19 cellular contexts compared by ENCODE assay signal in the genomic region with DNA sequence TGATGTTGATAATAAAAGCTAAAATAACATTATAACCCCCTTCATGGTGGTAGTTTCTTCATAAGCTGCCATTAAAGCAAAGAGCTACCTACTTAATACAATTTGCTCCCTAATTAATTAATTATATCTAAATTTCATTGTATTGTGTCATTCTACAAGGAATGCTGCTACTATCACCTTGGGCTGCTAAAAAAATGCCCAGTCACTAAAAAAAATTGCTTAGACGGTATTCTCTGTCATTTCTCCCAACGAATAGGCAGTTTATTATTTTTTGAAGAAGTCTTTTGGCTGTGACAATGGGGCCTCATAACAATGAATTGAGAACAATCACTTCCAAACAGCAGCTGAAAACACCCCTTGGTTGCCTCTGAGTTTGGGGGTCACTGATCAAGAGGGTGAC. TPM values are rescaled to one million over a fixed set of nuclear protein-coding genes. Genes with fewer than 3 reads are reported as not detected.
DNase-seq lines count a peak whose midpoint lies in the region; ATAC-seq, FAIRE-seq and TF ChIP-seq lines count a peak whose summit lies in the region.
"Had no signal": no experiment of that assay in that cellular context is flagged by ENCODE, and none has a peak within 500 bp of the region (broad histone marks: within the 10 kb centered on the region; RNA-seq: fewer than 3 reads in every experiment).

No MANE protein-coding gene starts in this region.

- TF ChIP-seq EP300 in A549 (IDR thresholded peaks at IDR 0.05) (no peak), H1 (IDR thresholded peaks at IDR 0.05; ENCODE audit: borderline replicate concordance in 1 of 2, low read depth in 2 of 2, low read length in 2 of 2) (no peak)

- H3K4me2 ChIP-seq in A549 (no peak overlapping the region), H1 (ENCODE audit: insufficient read depth in 1 of 2, low read depth in 2 of 2, low read length in 2 of 2) (no peak overlapping the region), mesendoderm (ENCODE audit: low read length) (no peak overlapping the region)
- H3K4me2 ChIP-seq: GM23338 had no signal

- no peaks in the 10 kb centered on the region for H3K9me3 ChIP-seq in A549
- peaks cover 7% of the 10 kb centered on the region for H3K9me3 ChIP-seq in HUES6 (ENCODE audit: control insufficient read depth, insufficient read depth, low read depth, low read length)
- no peaks in the 10 kb centered on the region for H3K9me3 ChIP-seq in H1 (ENCODE audit: insufficient read depth in 2 of 2, low read depth in 1 of 2, low read length in 1 of 2)
- H3K9me3 ChIP-seq in body of pancreas = no peaks in the 10 kb centered on the region
- H3K9me3 ChIP-seq: HAP-1 had no signal

- CTCF ChIA-PET in A549 (lab: Yijun Ruan, JAX) = no interaction called here
- CTCF ChIA-PET in H1 (lab: Charles Lee; ENCODE audit: partially characterized antibody) = interaction anchor here (0.9 kb wide), 1 partner anchor 13 kb away, joined by 3 read pairs; no protein-coding TSS in a partner anchor

- H2BK120ac ChIP-seq in H1 (replicated peaks; ENCODE audit: low read depth, low read length) (no peak overlapping the region), mesendoderm (ENCODE audit: low read depth, low read length) (no peak overlapping the region)

- no peak overlapping the region for H2BK5ac ChIP-seq in H1 (ENCODE audit: low read depth, low read length)
- H2BK5ac ChIP-seq in mesendoderm (ENCODE audit: low read length) = no peak overlapping the region

- no peak overlapping the region for H4K8ac ChIP-seq in H1 (ENCODE audit: extremely low read depth, insufficient read depth, low read length)
- no peak overlapping the region for H4K8ac ChIP-seq in mesendoderm (ENCODE audit: low read depth, low read length)

- H3K79me1 ChIP-seq in H1 (ENCODE audit: low read depth, low read length) = peaks cover 10% of the 10 kb centered on the region
- H3K79me1 ChIP-seq in mesendoderm (ENCODE audit: low read length) = peaks cover 10% of the 10 kb centered on the region

- H3K18ac ChIP-seq in H1 (ENCODE audit: extremely low read depth, low read length) (no peak overlapping the region), mesendoderm (ENCODE audit: low read length) (no peak overlapping the region)

- H3K36me3 ChIP-seq in HUES6 (ENCODE audit: control insufficient read depth, insufficient read depth, low read length) = no peaks in the 10 kb centered on the region
- H3K36me3 ChIP-seq in H1 (ENCODE audit: control insufficient read depth in 2 of 4, insufficient read depth in 4 of 4, low read length in 3 of 4) = no peaks in the 10 kb centered on the region
- no peaks in the 10 kb centered on the region for H3K36me3 ChIP-seq in mesendoderm (ENCODE audit: control insufficient read depth, insufficient read depth, low read length)
- H3K36me3 ChIP-seq in body of pancreas (replicated peaks in 1 of 2; ENCODE audit: insufficient read depth in 1 of 2, low read depth in 2 of 2) = no peaks in the 10 kb centered on the region
- H3K36me3 ChIP-seq: HAP-1 had no signal

- intact Hi-C loops in body of pancreas (cut with DNase I) = loop anchor here (10.0 kb wide), 1 partner anchor 54 kb away; no protein-coding TSS in a partner anchor

- H2BK15ac ChIP-seq in H1 (ENCODE audit: low read length) = no peak overlapping the region
- H2BK15ac ChIP-seq in mesendoderm (replicated peaks; ENCODE audit: low read depth) = no peak overlapping the region

- H3K9ac ChIP-seq in HUES6 (ENCODE audit: low read length) (no peak overlapping the region), H1 (replicated peaks in 1 of 4; ENCODE audit: extremely low read depth in 1 of 4, low read depth in 3 of 4, low read length in 3 of 4) (no peak overlapping the region), mesendoderm (ENCODE audit: low read length) (no peak overlapping the region)
- H3K9ac ChIP-seq: BLaER1 treated with 17β-estradiol and CSF1 and Interleukin-3, amounts not matched to agents 10 nM and 100 nM had no signal

- H3K27ac ChIP-seq in A549 = no peak overlapping the region
- 0 out of 2 replicates have a peak overlapping the region, but pooled peaks have one; percentile 1 for H3K27ac ChIP-seq in HUES6 (ENCODE audit: low read depth, low read length)
- peak overlapping the region; percentile 65; the same call in 1 of the 2 replicates for H3K27ac ChIP-seq in H1 (ENCODE audit: low read depth, low read length)
- H3K27ac ChIP-seq in mesendoderm (ENCODE audit: low read depth, low read length) = no peak overlapping the region
- peak overlapping the region in 2 of 4 donors; percentile 10 to 30 for H3K27ac ChIP-seq in body of pancreas

- TF ChIP-seq CTCF in A549 (IDR thresholded peaks at IDR 0.05) = no peak
- TF ChIP-seq CTCF in H1 (IDR thresholded peaks at IDR 0.05; ENCODE audit: control extremely low read depth in 1 of 3, insufficient read depth in 1 of 3, low read depth in 1 of 3, low read length in 3 of 3) = no peak
- TF ChIP-seq CTCF in body of pancreas (IDR thresholded peaks at IDR 0.05) = no peak

- H3K4ac ChIP-seq in H1 (replicated peaks; ENCODE audit: insufficient read length, low read depth, low read length) (no peak overlapping the region), mesendoderm (ENCODE audit: low read depth, low read length) (no peak overlapping the region)

- ATAC-seq in A549 (no peak), GM18867 (IDR thresholded peaks at IDR 0.05; ENCODE audit: unreplicated experiment) (no peak), body of pancreas (no peak)
- ATAC-seq: GM12878, GM23338 had no signal

- no peak overlapping the region for H2AK5ac ChIP-seq in H1 (ENCODE audit: low read depth, low read length)
- H2AK5ac ChIP-seq in mesendoderm (ENCODE audit: low read length) = no peak overlapping the region

- H3K56ac ChIP-seq in H1 (replicated peaks; ENCODE audit: insufficient read length, low read depth, low read length) (no peak overlapping the region), mesendoderm (ENCODE audit: low read length) (peak overlapping the region; percentile 1)

- H2AFZ ChIP-seq in H1 (ENCODE audit: low read length) = no peak overlapping the region
- H2AFZ ChIP-seq: GM23338 had no signal

- no peaks in the 10 kb centered on the region for H3K23me2 ChIP-seq in H1 (ENCODE audit: low read depth, low read length)

- no peak overlapping the region; the same call in 1 of the 2 replicates for H2BK12ac ChIP-seq in H1 (ENCODE audit: low read depth, low read length)

- no peak overlapping the region for H2BK20ac ChIP-seq in H1 (ENCODE audit: low read length)

- no peaks in the 10 kb centered on the region for H3K27me3 ChIP-seq in HUES6 (ENCODE audit: control insufficient read depth, insufficient read depth, low read length)
- no peaks in the 10 kb centered on the region for H3K27me3 ChIP-seq in H1 (replicated peaks in 1 of 4; ENCODE audit: control insufficient read depth in 3 of 4, extremely low read depth in 1 of 4, insufficient read depth in 3 of 4, low read length in 3 of 4)
- no peaks in the 10 kb centered on the region for H3K27me3 ChIP-seq in mesendoderm (ENCODE audit: insufficient read depth, low read length, poor library complexity)
- no peaks in the 10 kb centered on the region for H3K27me3 ChIP-seq in body of pancreas
- H3K27me3 ChIP-seq: BLaER1 treated with 17β-estradiol and CSF1 and Interleukin-3, amounts not matched to agents 10 nM and 100 nM had no signal

- H4K5ac ChIP-seq in H1 (ENCODE audit: insufficient read length, low read depth, low read length) = no peak overlapping the region
- H4K5ac ChIP-seq in mesendoderm (ENCODE audit: low read length) = no peak overlapping the region

- H3K4me3 ChIP-seq in A549 (no peak overlapping the region), HUES6 (ENCODE audit: low read depth, low read length) (no peak overlapping the region), H1 (ENCODE audit: extremely low read depth in 1 of 4, insufficient read depth in 2 of 4, low read depth in 3 of 4, low read length in 4 of 4) (no peak overlapping the region), mesendoderm (ENCODE audit: low read length) (no peak overlapping the region), body of pancreas (no peak overlapping the region)
- H3K4me3 ChIP-seq: BLaER1 treated with 17β-estradiol and CSF1 and Interleukin-3, amounts not matched to agents 10 nM and 100 nM; GM12878; GM23338; HAP-1 had no signal

- 8% methylated on average over 2 of the region's 2 CpGs for WGBS in A549 (ENCODE audit: missing lambda C conversion rate)
- WGBS in H1 (ENCODE audit: extremely low coverage in 1 of 2, insufficient coverage in 1 of 2, insufficient read length in 1 of 2, insufficient replicate concordance in 2 of 2, low coverage in 1 of 2, low lambda C conversion rate in 2 of 2, missing lambda C conversion rate in 1 of 2), 2 experiments = 81% methylated on average over 2 of the region's 2 CpGs; no CpG with 5 or more reads in 1 of the 2 experiments
- no CpG with 5 or more reads among the region's 2 CpGs for WGBS in mesendoderm (ENCODE audit: extremely low coverage, insufficient coverage, low lambda C conversion rate)
- 60 to 66% methylated on average over 2 of the region's 2 CpGs for WGBS in body of pancreas, 2 donors

- FAIRE-seq in A549 (lab: Jason Lieb, UNC) (no peak), H1 (lab: Jason Lieb, UNC) (no peak)
- FAIRE-seq: GM12878, GM18507 had no signal

- TF ChIP-seq POLR2A in A549 (IDR thresholded peaks at IDR 0.05; ENCODE audit: low read length) (no peak), H1 (IDR thresholded peaks at IDR 0.05; ENCODE audit: control extremely low read depth in 1 of 2, low read depth in 2 of 2, low read length in 2 of 2) (no peak), body of pancreas (IDR thresholded peaks at IDR 0.05) (no peak)

- H3K23ac ChIP-seq in H1 (ENCODE audit: insufficient read length) (no peak overlapping the region), mesendoderm (ENCODE audit: low read length) (no peak overlapping the region)

- H4K91ac ChIP-seq in H1 (replicated peaks; ENCODE audit: insufficient read length, low read length) = no peak overlapping the region

- no peak overlapping the region for H3K14ac ChIP-seq in H1 (ENCODE audit: insufficient read length)

- H3K79me2 ChIP-seq in H1 (ENCODE audit: control insufficient read depth in 1 of 2, insufficient read depth in 2 of 2, low read length in 2 of 2) (peaks cover 0 to 27% of the 10 kb centered on the region in 2 experiments; a peak in 2 of 4 replicates), mesendoderm (ENCODE audit: control insufficient read depth, insufficient read depth, low read length) (no peaks in the 10 kb centered on the region)

- TF ChIP-seq RAD21 in A549 (conservative IDR thresholded peaks at IDR 0.05 in 1 of 2, IDR thresholded peaks at IDR 0.05 in 1 of 2) = no peak
- no peak for TF ChIP-seq RAD21 in H1 (IDR thresholded peaks at IDR 0.05 in 1 of 2, conservative IDR thresholded peaks at IDR 0.05 in 1 of 2; ENCODE audit: low read depth in 2 of 2, low read length in 2 of 2)

- peaks cover 0 to 1% of the 10 kb centered on the region in 2 experiments for H4K20me1 ChIP-seq in H1 (replicated peaks in 1 of 2; ENCODE audit: control insufficient read depth in 1 of 2, insufficient read depth in 2 of 2, low read length in 2 of 2)

- DNase-seq in A549 (ENCODE audit: low read depth in 1 of 2, low spot score in 1 of 2) = no peak
- DNase-seq in H1 (ENCODE audit: low read depth in 1 of 2, low spot score in 2 of 2) = no peak
- no peak for DNase-seq in mesendoderm
- DNase-seq in activated CD4-positive, alpha-beta T cell treated with anti-CD3 and anti-CD28 coated beads for 1 hour = no peak
- no peak for DNase-seq in body of pancreas
- no peak for DNase-seq in SKM-1 treated with dmso at 0.1 percent for 144 hours (lab: John Stamatoyannopoulos, UW; ENCODE audit: unreplicated experiment)
- DNase-seq: 8988T; ACHN; Calu3; CD4-positive, alpha-beta T cell; DMS 273 treated with DMSO at 0.1 percent for 48 hours had no signal

- no peaks in the 10 kb centered on the region for H3K4me1 ChIP-seq in A549
- peaks cover 12% of the 10 kb centered on the region for H3K4me1 ChIP-seq in HUES6 (ENCODE audit: control insufficient read depth, insufficient read depth, low read length)
- H3K4me1 ChIP-seq in H1 (replicated peaks in 1 of 4; ENCODE audit: control insufficient read depth in 3 of 4, insufficient read depth in 4 of 4, low read length in 3 of 4) = peaks cover 3 to 13% (median 6%) of the 10 kb centered on the region in 4 experiments; a peak in 5 of 7 replicates
- no peaks in the 10 kb centered on the region for H3K4me1 ChIP-seq in mesendoderm (ENCODE audit: control insufficient read depth, low read depth, low read length)
- H3K4me1 ChIP-seq in body of pancreas = peaks cover 13% of the 10 kb centered on the region
- H3K4me1 ChIP-seq: HAP-1 had no signal

- POLR2A ChIA-PET in A549 (lab: Yijun Ruan, JAX) = no interaction called here
- POLR2A ChIA-PET in H1 (lab: Charles Lee; ENCODE audit: partially characterized antibody) = interaction anchor here (0.7 kb wide), 1 partner anchor 11 kb away, joined by 3 read pairs; no protein-coding TSS in a partner anchor

RNA-seq across cellular contexts. Expression of gene XYLT1, which starts 59.5 kb away (rescaled TPM):
- 0.78 and 1.1 TPM in 2 replicates for polyA plus RNA-seq in A549 (2011; rRNA removed)
- 0.51 and 0.91 TPM in 2 replicates for polyA plus RNA-seq in A549 (2012; cell fraction: cytosol; rRNA removed)
- polyA plus RNA-seq in A549 (2012; cell fraction: nucleus; rRNA removed) = 0.55 and 0.67 TPM in 2 replicates
- polyA plus RNA-seq in A549 (2017; fragmentation: RNase III; extraction: RNeasy Plus Mini Kit Qiagen cat#74134 plus additional on column Dnase treatment) = 0.84 to 0.88 TPM (median 0.88 TPM) in 3 replicates
- polyA minus RNA-seq in A549 (2011; rRNA and poly(A)+ RNA removed) = 4.1 and 4.7 TPM in 2 replicates
- total RNA-seq in H1 (2021; fragmentation: NEBNext Ultra II Directional; extraction: Animal tissue kit (Norgen Biotek cat#: 25700)) = 22.1 and 25.4 TPM in 2 replicates
- polyA plus RNA-seq in H1 (2011; rRNA removed) = 6.6 and 8.5 TPM in 2 replicates
- 7.4 TPM for polyA plus RNA-seq in H1 (2011; cell fraction: cytosol; rRNA removed)
- 22.6 TPM for polyA plus RNA-seq in H1 (2011; cell fraction: nucleus; rRNA removed)
- polyA plus RNA-seq in H1 (2012, experiment 1 of 2) = 7.1 to 10.2 TPM (median 9.6 TPM) in 4 replicates
- polyA plus RNA-seq in H1 (2012, experiment 2 of 2) = 3.5 TPM
- 10.9 TPM for polyA plus RNA-seq in H1 (2013, experiment 1 of 2)
- 11.8 TPM for polyA plus RNA-seq in H1 (2013, experiment 2 of 2)
- 40.6 and 63.3 TPM in 2 replicates for polyA minus RNA-seq in H1 (2011; rRNA and poly(A)+ RNA removed)
- 26.4 TPM for polyA minus RNA-seq in H1 (2011; cell fraction: cytosol; rRNA and poly(A)+ RNA removed)
- 40.7 TPM for polyA minus RNA-seq in H1 (2011; cell fraction: nucleus; rRNA and poly(A)+ RNA removed)
- polyA plus RNA-seq in mesendoderm (2013, experiment 1 of 2) = 7.2 TPM
- polyA plus RNA-seq in mesendoderm (2013, experiment 2 of 2) = 6.8 TPM
- total RNA-seq in body of pancreas = 10 to 100 TPM in 1 of 2 donors, 1 to 10 TPM in 1; 6.0 to 15.2 TPM
- total RNA-seq: G401 had no signal

Comparison
In these comparisons a context has a peak if more than half of its experiments do, and no peak if none do; other contexts are left out.
1. H3K27ac ChIP-seq: peak in HUES6 (single experiment) and H1 (single experiment); none in A549 (0 of 2) and mesendoderm (single experiment).
2. Of the 18 proteins assayed by ChIP-seq in both H1 and A549: peak only in H1: none; only in A549: MAFK; in both: none; in neither: 17.